ENCODE assay signal across 22 cellular contexts in the genomic region with DNA sequence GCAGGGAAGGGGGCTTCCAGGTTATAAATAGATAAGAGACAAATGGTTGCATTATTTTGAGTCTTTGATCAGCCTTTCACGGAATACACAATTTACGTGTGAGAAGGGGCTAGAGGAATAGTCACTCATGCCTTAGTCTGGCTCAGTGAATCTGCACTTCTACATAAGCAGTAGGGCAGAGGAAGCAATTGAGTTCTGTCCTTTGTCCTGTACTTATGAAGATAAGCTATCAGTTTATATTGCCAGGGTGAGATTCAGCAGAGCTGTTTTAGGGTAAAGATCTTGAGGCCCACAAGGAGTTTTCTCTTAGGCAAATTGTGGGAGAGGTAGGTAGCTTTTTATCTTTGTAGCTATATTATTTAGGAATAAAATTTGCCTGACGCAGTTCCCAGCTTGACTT. TPM values are rescaled to one million over a fixed set of nuclear protein-coding genes. Genes with fewer than 3 reads are reported as not detected.
"Had no signal": no experiment of that assay in that cellular context is flagged by ENCODE, and none has a peak within 500 bp of the region (broad histone marks: within the 10 kb centered on the region; RNA-seq: fewer than 3 reads in every experiment).

No MANE protein-coding gene starts in this region.

- H3K27me3 ChIP-seq: adrenal gland, Peyer's patch, SJCRH30 had no signal

- H3K4me3 ChIP-seq: adrenal gland, Peyer's patch, SJCRH30 had no signal

- H3K27ac Mint-ChIP-seq: activated CD8-positive, alpha-beta T cell treated with anti-CD3 and anti-CD28 coated beads for 36 hours; activated naive CD8-positive, alpha-beta T cell treated with anti-CD3 and anti-CD28 coated beads, Interleukin-2, amount 10 ng/mL, durations not matched to agents 7 days and 5 days had no signal

- H3K36me3 Mint-ChIP-seq: activated naive CD8-positive, alpha-beta T cell treated with anti-CD3 and anti-CD28 coated beads, Interleukin-2, amount 10 ng/mL, durations not matched to agents 7 days and 5 days had no signal

- H3K36me3 ChIP-seq: SJCRH30, WERI-Rb-1 had no signal

- H3K27ac ChIP-seq: adrenal gland, KMS-11, RWPE1, SJCRH30, WERI-Rb-1 had no signal

- DNase-seq: activated CD4-positive, alpha-beta T cell treated with anti-CD3 and anti-CD28 coated beads for 4 hours; activated CD8-positive, alpha-beta memory T cell treated with anti-CD3 and anti-CD28 coated beads, Interleukin-2, amount 50 U/mL, for 4 hours; activated CD8-positive, alpha-beta T cell treated with anti-CD3 and anti-CD28 coated beads for 36 hours; activated naive CD4-positive, alpha-beta T cell treated with anti-CD3 and anti-CD28 coated beads, Interleukin-2, amount 50 U/mL, for 16 hours; activated naive CD8-positive, alpha-beta T cell treated with anti-CD3 and anti-CD28 coated beads, Interleukin-2, amount 10 ng/mL, durations not matched to agents 7 days and 5 days; adrenal gland; anterior cingulate cortex; caudate nucleus; MV-4-11; NCI-H1092 treated with DMSO at 0.1 percent for 48 hours; NCI-H1417 treated with DMSO at 0.1 percent for 48 hours; NCI-H1694; NCI-H2029; NCI-H2107; NCI-H510A treated with DMSO at 0.1 percent for 48 hours; Peyer's patch; Right ventricle myocardium superior; SJCRH30; SW 1271; WERI-Rb-1 had no signal

- H3K4me3 Mint-ChIP-seq: activated CD8-positive, alpha-beta T cell treated with anti-CD3 and anti-CD28 coated beads for 36 hours; activated naive CD8-positive, alpha-beta T cell treated with anti-CD3 and anti-CD28 coated beads, Interleukin-2, amount 10 ng/mL, durations not matched to agents 7 days and 5 days had no signal

- H3K9me3 Mint-ChIP-seq: activated CD8-positive, alpha-beta T cell treated with anti-CD3 and anti-CD28 coated beads for 36 hours; activated naive CD8-positive, alpha-beta T cell treated with anti-CD3 and anti-CD28 coated beads, Interleukin-2, amount 10 ng/mL, durations not matched to agents 7 days and 5 days had no signal

- H3K4me1 ChIP-seq: adrenal gland had no signal

- H3K4me1 Mint-ChIP-seq: activated naive CD8-positive, alpha-beta T cell treated with anti-CD3 and anti-CD28 coated beads, Interleukin-2, amount 10 ng/mL, durations not matched to agents 7 days and 5 days had no signal

- H3K9me3 ChIP-seq: adrenal gland, Peyer's patch, SJCRH30 had no signal

RNA-seq across cellular contexts. Expression of gene TOM1L1, which starts 33.3 kb away (rescaled TPM):
- total RNA-seq: activated CD8-positive, alpha-beta T cell treated with anti-CD3 and anti-CD28 coated beads for 36 hours; activated naive CD8-positive, alpha-beta T cell treated with anti-CD3 and anti-CD28 coated beads, Interleukin-2, amount 10 ng/mL, durations not matched to agents 7 days and 5 days had no signal
